16 cellular contexts compared by ENCODE assay signal in the genomic region with DNA sequence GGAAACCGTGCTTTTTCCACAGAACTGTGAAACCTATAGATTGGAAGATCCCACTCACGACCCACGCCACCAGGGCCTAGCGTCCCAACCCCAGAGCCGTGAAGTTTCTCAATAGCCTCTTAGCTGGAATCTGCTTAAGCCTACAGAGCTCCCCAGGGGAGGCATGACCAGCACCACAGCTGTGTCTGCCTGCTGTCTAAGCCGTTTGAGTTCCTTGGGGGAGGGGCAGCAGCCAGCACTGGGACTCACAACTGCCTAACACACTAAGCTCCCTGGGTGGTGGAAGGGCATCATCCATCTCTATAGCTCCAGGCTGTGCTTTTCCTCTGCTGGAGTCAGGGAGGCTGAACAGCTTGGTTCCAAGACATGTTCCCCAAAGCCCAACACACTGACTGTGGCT.
"Had no signal": no experiment of that assay in that cellular context is flagged by ENCODE, and none has a peak within 500 bp of the region (broad histone marks: within the 10 kb centered on the region; RNA-seq: fewer than 3 reads in every experiment).

No MANE protein-coding gene starts in this region.

- H3K4me3 Mint-ChIP-seq: activated naive CD8-positive, alpha-beta T cell; activated T-cell treated with anti-CD3 and anti-CD28 coated beads, Interleukin-2, amount 50 U/mL, for 4 hours had no signal

- H3K27me3 Mint-ChIP-seq: activated naive CD8-positive, alpha-beta T cell had no signal

- H3K27ac Mint-ChIP-seq: activated naive CD8-positive, alpha-beta T cell had no signal

- DNase-seq: activated CD4-positive, alpha-beta T cell treated with anti-CD3 and anti-CD28 coated beads for 1 hour; activated CD4-positive, alpha-beta T cell treated with anti-CD3 and anti-CD28 coated beads, Interleukin-2, amount 50 U/mL, for 48 hours; activated gamma-delta T cell; activated T-cell treated with anti-CD3 and anti-CD28 coated beads, Interleukin-2, amount 50 U/mL, for 4 hours; anterior cingulate cortex; cerebellar nuclear complex; dermis blood vessel endothelial cell; foreskin fibroblast; ovary; stimulated activated CD4-positive, alpha-beta T cell treated with anti-CD3 and anti-CD28 coated beads, Interleukin-4, amount 100 ng/mL, for 1 hour; stimulated activated CD8-positive, alpha-beta memory T cell treated with anti-CD3 and anti-CD28 coated beads, Interleukin-4, amount 100 ng/mL, for 48 hours; stimulated activated naive CD8-positive, alpha-beta T cell treated with anti-CD3 and anti-CD28 coated beads, Interleukin-15, Interleukin-2, amounts not matched to agents 100 U/mL and 50 U/mL, for 24 hours; T-helper 2 cell; upper lobe of right lung had no signal

- ATAC-seq: activated T-cell treated with anti-CD3 and anti-CD28 coated beads, Interleukin-2, amount 50 U/mL, for 4 hours; esophagus mucosa; stimulated activated naive CD8-positive, alpha-beta T cell treated with anti-CD3 and anti-CD28 coated beads, Interleukin-15, Interleukin-2, amounts not matched to agents 100 U/mL and 50 U/mL, for 24 hours; upper lobe of right lung had no signal
